ENCODE assay signal across 13 cellular contexts in the genomic region with DNA sequence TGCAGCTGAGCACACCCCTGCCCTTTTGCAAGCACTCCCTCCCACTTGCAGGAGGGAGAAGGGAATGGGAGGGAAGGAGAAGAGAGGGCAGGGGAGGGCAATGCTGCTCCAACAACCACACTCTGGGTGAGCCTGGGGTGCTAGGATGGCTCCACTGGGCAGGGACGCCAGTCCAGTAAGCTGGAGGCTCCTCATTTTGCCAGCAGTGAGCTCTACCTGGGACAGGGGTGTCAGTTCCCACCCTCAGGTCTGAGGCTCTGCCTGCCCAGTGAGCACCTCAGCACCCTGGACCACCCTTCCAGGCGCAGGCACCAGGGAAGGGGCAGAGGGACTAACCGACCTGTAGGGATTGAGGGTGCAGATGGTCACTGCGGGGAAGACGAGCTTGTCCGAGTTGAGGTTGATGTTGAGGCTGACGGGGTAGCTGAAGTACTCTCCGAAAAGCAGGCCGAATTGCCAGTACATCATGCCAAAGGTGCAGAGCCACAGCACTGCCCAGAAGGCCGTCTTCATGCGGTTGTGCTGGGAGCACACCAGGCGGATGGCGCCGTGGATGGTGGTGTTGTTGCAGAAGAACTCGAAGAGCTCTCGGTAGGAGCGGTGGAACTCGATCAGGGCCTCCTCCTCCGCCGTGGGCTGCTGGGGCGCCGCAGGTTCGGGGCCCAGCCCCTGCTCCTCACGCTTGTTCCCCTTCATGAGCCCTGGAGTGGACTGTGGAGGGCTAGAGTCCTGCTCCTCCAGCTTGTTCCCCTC. TPM values are rescaled to one million over a fixed set of nuclear protein-coding genes. Genes with fewer than 3 reads are reported as not detected.
DNase-seq lines count a peak whose midpoint lies in the region; ATAC-seq and TF ChIP-seq lines count a peak whose summit lies in the region.
"Had no signal": no experiment of that assay in that cellular context is flagged by ENCODE, and none has a peak within 500 bp of the region (broad histone marks: within the 10 kb centered on the region; RNA-seq: fewer than 3 reads in every experiment).

No MANE protein-coding gene starts in this region.

- no peak for ATAC-seq in HCT116
- ATAC-seq in WTC11 = no peak
- no peak for ATAC-seq in HG02678 (IDR thresholded peaks at IDR 0.05; ENCODE audit: unreplicated experiment)
- ATAC-seq: activated CD8-positive, alpha-beta memory T cell treated with anti-CD3 and anti-CD28 coated beads, Interleukin-2, amount 10 ng/mL, durations not matched to agents 7 days and 5 days; effector memory CD8-positive, alpha-beta T cell had no signal

- TF ChIP-seq RAD21 in HCT116 (IDR thresholded peaks at IDR 0.05; ENCODE audit: low read depth) = no peak

- RAD21 ChIA-PET in HCT116 (lab: Charles Lee; ENCODE audit: low non-redundant PET in 1 of 2, low total read pairs in 2 of 2, uncharacterized antibody in 2 of 2, unreplicated experiment in 2 of 2) = interaction anchor here in 1 of 2 experiments (0.6 to 1.4 kb wide), 2 partner anchors 15 to 48 kb away, joined by 3 read pairs; no protein-coding TSS in a partner anchor

- peak overlapping the region; percentile 91 for H3K4me3 Mint-ChIP-seq in WTC11
- H3K4me3 Mint-ChIP-seq: activated CD8-positive, alpha-beta memory T cell treated with anti-CD3 and anti-CD28 coated beads, Interleukin-2, amount 10 ng/mL, durations not matched to agents 7 days and 5 days; effector memory CD8-positive, alpha-beta T cell had no signal

- TF ChIP-seq POLR2A in HCT116 (IDR thresholded peaks at IDR 0.05; ENCODE audit: borderline replicate concordance, extremely low read depth, insufficient read depth, insufficient read length) (no peak), spleen (IDR thresholded peaks at IDR 0.05) (no peak)

- peak overlapping the region; percentile 99 for H3K27ac Mint-ChIP-seq in WTC11

- peaks cover 5% of the 10 kb centered on the region for H3K36me3 Mint-ChIP-seq in WTC11
- H3K36me3 Mint-ChIP-seq: activated CD8-positive, alpha-beta memory T cell treated with anti-CD3 and anti-CD28 coated beads, Interleukin-2, amount 10 ng/mL, durations not matched to agents 7 days and 5 days had no signal

- peak overlapping the region; percentile 54 to 58 for H3K4me3 ChIP-seq in HCT116 (replicated peaks in 1 of 2; ENCODE audit: low read depth in 1 of 2, low read length in 2 of 2)
- peak overlapping the region; percentile 45 for H3K4me3 ChIP-seq in kidney epithelial cell (ENCODE audit: low read depth, low read length)
- no peak overlapping the region for H3K4me3 ChIP-seq in spleen

- H4K20me1 ChIP-seq in HCT116 (ENCODE audit: insufficient read depth) = no peaks in the 10 kb centered on the region

- peaks cover 45% of the 10 kb centered on the region for H3K79me2 ChIP-seq in HCT116 (ENCODE audit: insufficient read depth, low read length)

- no peaks in the 10 kb centered on the region for H3K27me3 ChIP-seq in HCT116 (ENCODE audit: insufficient read depth, low read length)
- no peaks in the 10 kb centered on the region for H3K27me3 ChIP-seq in kidney epithelial cell (ENCODE audit: control insufficient read depth, insufficient read depth, low read length)
- peaks cover 0 to 24% (median 0%) of the 10 kb centered on the region in 7 donors for H3K27me3 ChIP-seq in spleen (replicated peaks in 1 of 7)

- BruUV-seq in HCT116 (replicated peaks; lab: Mats Ljungman, UMichigan) = no TSS peak

- H2AFZ ChIP-seq in HCT116 (ENCODE audit: low read depth, low read length, poor library complexity, severe bottlenecking) = no peak overlapping the region

- peak overlapping the region; percentile 100 for H3K27ac ChIP-seq in HCT116 (ENCODE audit: low read depth, low read length)
- peak overlapping the region in 1 of 8 donors; percentile 1 for H3K27ac ChIP-seq in spleen

- CTCF ChIA-PET in HCT116 (lab: Charles Lee) (interaction anchor here (1.4 to 1.5 kb wide), 2 partner anchors 48 to 164 kb away, joined by 3 to 4 read pairs; no protein-coding TSS in a partner anchor), WTC11 (lab: Charles Lee) (interaction anchor here (1.0 to 8.0 kb wide), 9 partner anchors 9 to 164 kb away, joined by 3 to 68 read pairs (median 10); partner anchors contain the start of gene LTBR)

- POLR2A ChIA-PET in HCT116 (lab: Charles Lee) = interaction anchor here (1.3 to 1.9 kb wide), 3 partner anchors 28 to 46 kb away, joined by 5 to 11 read pairs (median 6); no protein-coding TSS in a partner anchor
- POLR2A ChIA-PET in WTC11 (lab: Charles Lee) = interaction anchor here (1.0 to 5.1 kb wide), 12 partner anchors 8 to 160 kb away, joined by 3 to 48 read pairs (median 9); partner anchors contain the start of genes GAPDH, TAPBPL, TNFRSF1A and VAMP1

- WGBS in spleen, 5 donors = 93 to 95% (median 93%) methylated on average over 20 to 24 of the region's 24 CpGs

- H3K4me1 ChIP-seq in HCT116 (ENCODE audit: control insufficient read depth in 1 of 2, insufficient read depth in 2 of 2, low read length in 2 of 2) = peaks cover 81 to 96% of the 10 kb centered on the region in 2 experiments
- H3K4me1 ChIP-seq in spleen = peaks cover 29 to 81% (median 56%) of the 10 kb centered on the region in 6 donors

- intact Hi-C loops in HCT116 (cut with micrococcal nuclease) = no loop called here
- intact Hi-C loops in spleen (cut with DNase I; ENCODE audit: low total_unique reads) = no loop called here

- DNase-seq in HCT116 (ENCODE audit: low read depth, low spot score) = no peak
- DNase-seq in WTC11 (ENCODE audit: low spot score) = no peak
- no peak for DNase-seq in kidney epithelial cell (ENCODE audit: low read depth)
- peak; percentile 46 for DNase-seq in spleen
- no peak for DNase-seq in GOT3 (lab: John Stamatoyannopoulos, UW)
- DNase-seq in mucosa of gallbladder (ENCODE audit: low spot score) = no peak
- no peak for DNase-seq in GM13977 (ENCODE audit: low spot score)
- DNase-seq: activated CD8-positive, alpha-beta memory T cell treated with anti-CD3 and anti-CD28 coated beads, Interleukin-2, amount 10 ng/mL, durations not matched to agents 7 days and 5 days; effector memory CD8-positive, alpha-beta T cell; hippocampal formation; stimulated activated CD4-positive, alpha-beta T cell treated with anti-CD3 and anti-CD28 coated beads, Interleukin-4, amount 100 ng/mL, for 24 hours; substantia nigra had no signal

- peak overlapping the region; percentile 91 for H3K4me2 ChIP-seq in HCT116 (ENCODE audit: low read length)

- no peaks in the 10 kb centered on the region for H3K27me3 Mint-ChIP-seq in WTC11 (ENCODE audit: low read depth)
- H3K27me3 Mint-ChIP-seq: activated CD8-positive, alpha-beta memory T cell treated with anti-CD3 and anti-CD28 coated beads, Interleukin-2, amount 10 ng/mL, durations not matched to agents 7 days and 5 days had no signal

- H3K9me3 ChIP-seq in HCT116 (ENCODE audit: control insufficient read depth in 1 of 2, insufficient read depth in 1 of 2, low read depth in 1 of 2, low read length in 2 of 2) (no peaks in the 10 kb centered on the region), spleen (no peaks in the 10 kb centered on the region)

- peak overlapping the region; percentile 73 for H3K9ac ChIP-seq in HCT116 (ENCODE audit: low read length)

- in situ Hi-C loops in GM13977 (cut with MboI; ENCODE audit: low pct_unique_long_range_greater_than_20kb, low sequenced_read_pairs, unreplicated experiment) = no loop called here

- TF ChIP-seq CTCF in HCT116 (IDR thresholded peaks at IDR 0.05 in 2 of 3, conservative IDR thresholded peaks at IDR 0.05 in 1 of 3; ENCODE audit: borderline replicate concordance in 1 of 3, insufficient read depth in 1 of 3, low read depth in 2 of 3, low read length in 2 of 3) = no peak
- no peak for TF ChIP-seq CTCF in WTC11 (IDR thresholded peaks at IDR 0.05)
- no peak for TF ChIP-seq CTCF in kidney epithelial cell (IDR thresholded peaks at IDR 0.05; ENCODE audit: insufficient read depth, low read length, poor library complexity, severe bottlenecking)
- no peak for TF ChIP-seq CTCF in spleen (IDR thresholded peaks at IDR 0.05 in 8 of 11, conservative IDR thresholded peaks at IDR 0.05 in 3 of 11)
- no peak for TF ChIP-seq CTCF in GM13977 (IDR thresholded peaks at IDR 0.05; ENCODE audit: extremely low read depth, insufficient read depth, missing control alignments)

- no peaks in the 10 kb centered on the region for H3K9me2 ChIP-seq in HCT116 (ENCODE audit: insufficient read depth)

- H3K9me3 Mint-ChIP-seq in WTC11 = no peaks in the 10 kb centered on the region
- H3K9me3 Mint-ChIP-seq: effector memory CD8-positive, alpha-beta T cell had no signal

- H3K4me1 Mint-ChIP-seq in WTC11 = peaks cover 84% of the 10 kb centered on the region

- H3K36me3 ChIP-seq in HCT116 (ENCODE audit: control insufficient read depth in 1 of 2, insufficient read depth in 2 of 2, low read length in 2 of 2) (no peaks in the 10 kb centered on the region), kidney epithelial cell (ENCODE audit: control insufficient read depth, insufficient read depth, low read length) (no peaks in the 10 kb centered on the region), spleen (no peaks in the 10 kb centered on the region)

TF ChIP-seq in HCT116, 20 proteins besides CTCF, POLR2A, EP300 and RAD21 (continues in another document):
- no peak for TF ChIP-seq JUND (IDR thresholded peaks at IDR 0.05)
- TF ChIP-seq ZNF274 (IDR thresholded peaks at IDR 0.05; ENCODE audit: low read depth, low read length) = no peak
- no peak for TF ChIP-seq FOSL1 (IDR thresholded peaks at IDR 0.05; ENCODE audit: low read depth)

RNA-seq across cellular contexts. Expression of gene SCNN1A, which starts 1.2 kb away (rescaled TPM):
- total RNA-seq in HCT116 (2021; ENCODE audit: unreplicated experiment) (118 TPM), WTC11 (2021) (97.6 to 108 TPM (median 100 TPM) in 3 replicates), kidney epithelial cell (10.4 and 11.1 TPM in 2 replicates), spleen (1 to 10 TPM in 6 of 7 donors, under 1 TPM in 1; 0.84 to 8.6 (median 2.0) TPM), mucosa of gallbladder (52.7 TPM)
- polyA plus RNA-seq in HCT116 (2012) = 150 and 159 TPM in 2 replicates
- polyA plus RNA-seq in spleen = under 1 TPM; 0.17 to 0.22 (median 0.18) TPM

RNA-seq across cellular contexts. Expression of gene LTBR, which starts 9.8 kb away (rescaled TPM):
- total RNA-seq in HCT116 (2021; ENCODE audit: unreplicated experiment) (128 TPM), WTC11 (2021) (4.0 to 6.1 TPM (median 4.5 TPM) in 3 replicates), kidney epithelial cell (134 and 219 TPM in 2 replicates), spleen (100 to 1,000 TPM in 3 of 7 donors, 10 to 100 TPM in 4; 49.0 to 155 (median 87.8) TPM), mucosa of gallbladder (180 TPM)
- polyA plus RNA-seq in HCT116 (2012) = 91.2 and 100 TPM in 2 replicates
- 10 to 100 TPM; 14.4 to 29.2 (median 15.7) TPM for polyA plus RNA-seq in spleen

RNA-seq across cellular contexts. Expression of gene TNFRSF1A, which starts 32.3 kb away (rescaled TPM):
- total RNA-seq in HCT116 (2021; ENCODE audit: unreplicated experiment) (129 TPM), WTC11 (2021) (32.3 to 44.1 TPM (median 32.4 TPM) in 3 replicates), kidney epithelial cell (115 and 143 TPM in 2 replicates), spleen (100 to 1,000 TPM; 153 to 578 (median 224) TPM), mucosa of gallbladder (155 TPM)
- polyA plus RNA-seq in HCT116 (2012) = 91.0 and 116 TPM in 2 replicates
- 10 to 100 TPM; 22.5 to 40.6 (median 22.8) TPM for polyA plus RNA-seq in spleen

Comparison
In these comparisons a context has a peak if more than half of its experiments do, and no peak if none do; other contexts are left out.
1. H3K4me3 ChIP-seq: peak in HCT116 (2 of 2) and kidney epithelial cell (single experiment); none in spleen (0 of 8).
2. Of the 4 proteins assayed by ChIP-seq in both WTC11 and HCT116: peak only in WTC11: MAX; only in HCT116: none; in both: none; in neither: 3.